ENCODE assay signal across 3 cellular contexts in genomic region chr16:55813730-55814129, GRCh38. TPM values are rescaled to one million over a fixed set of nuclear protein-coding genes. Genes with fewer than 3 reads are reported as not detected.
"Had no signal": no experiment of that assay in that cellular context is flagged by ENCODE, and none has a peak within 500 bp of the region (broad histone marks: within the 10 kb centered on the region; RNA-seq: fewer than 3 reads in every experiment).

No MANE protein-coding gene starts in this region.

RNA-seq across cellular contexts. Expression of gene CES1, which starts 19.2 kb away (rescaled TPM):
- total RNA-seq: naive thymus-derived CD8-positive, alpha-beta T cell; progenitor cell of endocrine pancreas; smooth muscle cell had no signal
